1 cellular context compared by ENCODE assay signal in the genomic region with DNA sequence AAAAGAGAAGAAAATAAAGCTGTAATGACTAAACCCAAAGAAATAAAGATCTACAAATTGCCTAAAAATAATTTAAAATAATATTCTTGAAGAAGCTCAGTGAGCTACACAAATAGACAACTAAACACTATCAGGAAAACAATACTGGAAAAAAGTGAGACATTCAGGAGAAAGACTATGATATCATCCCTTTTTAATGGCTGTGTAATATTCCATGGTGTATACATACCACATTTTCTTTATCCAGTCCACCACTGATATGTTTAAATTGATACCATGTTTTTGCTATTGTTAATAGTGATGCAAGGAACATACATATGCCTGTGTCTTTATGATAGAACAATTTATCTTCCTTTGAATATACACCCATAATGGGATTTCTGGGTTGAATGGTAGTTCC.
TF ChIP-seq lines count a peak whose summit lies in the region.

No MANE protein-coding gene starts in this region.

TF ChIP-seq in K562, 482 proteins besides CTCF, POLR2A, EP300 and RAD21:
- TF ChIP-seq ZBED1 (IDR thresholded peaks at IDR 0.05) = no peak
- peak; percentile 62 for TF ChIP-seq RBM25 (IDR thresholded peaks at IDR 0.05; ENCODE audit: low read depth, low read length, severe bottlenecking)
- peak; percentile 63 for TF ChIP-seq ZNF146 (CRISPR knock-in tag; IDR thresholded peaks at IDR 0.05; ENCODE audit: unreplicated experiment)
- TF ChIP-seq ZNF695 (CRISPR knock-in tag; IDR thresholded peaks at IDR 0.05) = no peak
